ENCODE assay signal across 1 cellular context in the genomic region with DNA sequence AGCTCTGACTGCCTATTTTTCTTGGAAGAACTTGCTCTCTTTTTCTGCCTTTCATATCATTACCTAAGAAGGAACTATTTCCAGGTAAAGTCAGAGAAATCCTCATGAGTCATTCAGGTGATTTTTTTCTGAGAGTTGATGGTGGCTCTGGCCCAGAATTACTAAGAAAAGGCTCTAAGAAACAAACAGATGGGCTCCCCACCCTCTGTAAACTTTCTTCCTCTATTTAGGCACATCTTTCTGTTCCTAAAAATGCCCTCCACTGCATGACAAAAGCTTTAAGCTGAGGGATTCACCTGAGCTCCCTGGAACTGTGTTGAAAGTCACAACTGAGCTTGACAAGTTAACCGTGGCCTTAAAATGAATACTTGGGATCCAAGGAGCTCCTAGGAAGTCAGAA.
TF ChIP-seq lines count a peak whose summit lies in the region.

No MANE protein-coding gene starts in this region.

TF ChIP-seq in GM12878, 131 proteins besides CTCF, POLR2A, EP300 and RAD21:
- TF ChIP-seq NR2F1 (conservative IDR thresholded peaks at IDR 0.05) (no peak), JUNB (IDR thresholded peaks at IDR 0.05) (0 out of 2 replicates have a peak, but pooled peaks have one; percentile 19), EED (IDR thresholded peaks at IDR 0.05; ENCODE audit: low read depth) (0 out of 2 replicates have a peak, but pooled peaks have one; percentile 22)
